In the genomic region with DNA sequence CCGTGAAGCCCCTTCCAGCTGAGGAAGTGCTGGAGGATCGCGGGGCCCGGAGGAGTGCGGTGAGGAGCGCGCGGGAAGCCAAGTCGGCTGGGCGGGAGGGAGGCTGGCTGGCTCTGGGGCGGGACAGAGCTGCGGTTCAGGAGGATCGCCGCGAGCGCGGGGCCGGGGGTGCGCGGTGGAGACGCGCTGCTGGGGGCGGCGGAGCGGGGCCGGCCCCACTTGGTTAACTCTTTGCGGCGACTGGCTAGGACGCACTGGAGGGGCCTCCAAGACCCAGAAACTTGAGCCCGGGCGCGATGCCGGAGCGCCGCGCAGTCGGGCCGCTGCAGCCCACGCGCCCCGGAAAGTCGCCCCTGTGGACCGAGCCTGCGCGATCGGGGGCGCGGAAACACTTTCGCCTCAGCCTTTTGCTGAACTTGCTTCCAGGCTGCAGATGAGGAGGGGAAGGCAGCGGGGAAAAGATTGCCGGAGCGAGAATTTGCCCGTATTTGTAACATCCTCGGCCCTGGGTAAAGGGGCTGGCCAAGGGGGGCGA, we compare ENCODE assay signal across 8 cellular contexts. TPM values are rescaled to one million over a fixed set of nuclear protein-coding genes. Genes with fewer than 3 reads are reported as not detected.
DNase-seq lines count a peak whose midpoint lies in the region; ATAC-seq and TF ChIP-seq lines count a peak whose summit lies in the region.

No MANE protein-coding gene starts in this region.

- H3K4me1 ChIP-seq in esophagus (ENCODE audit: control insufficient read depth in 2 of 2, insufficient read depth in 2 of 2, low read length in 1 of 2): peaks cover 0 to 3% of the 10 kb centered on the region in 2 donors
- peaks cover 15% of the 10 kb centered on the region for H3K4me1 ChIP-seq in upper lobe of right lung

- H3K27me3 ChIP-seq in esophagus (ENCODE audit: control insufficient read depth in 1 of 2, insufficient read depth in 2 of 2, low read length in 2 of 2) (no peaks in the 10 kb centered on the region), upper lobe of right lung (no peaks in the 10 kb centered on the region)

- intact Hi-C loops in upper lobe of right lung (cut with DNase I): no loop called here

- no peak for TF ChIP-seq CTCF in upper lobe of right lung (IDR thresholded peaks at IDR 0.05)

- H3K27ac ChIP-seq in esophagus (ENCODE audit: low read depth in 2 of 2, low read length in 1 of 2) (peak overlapping the region; percentile 78 to 92), upper lobe of right lung (peak overlapping the region; percentile 91)

- no peak overlapping the region for H3K27ac Mint-ChIP-seq in T-helper 17 cell

- peaks cover 63% of the 10 kb centered on the region for H3K27me3 Mint-ChIP-seq in T-helper 17 cell

- WGBS in esophagus, 2 donors: 0 to 1% methylated on average over 47 to 55 of the region's 55 CpGs

- DNase-seq in activated T-cell treated with anti-CD3 and anti-CD28 coated beads for 48 hours (ENCODE audit: low read depth) (peak; percentile 6), activated T-cell treated with anti-CD3 and anti-CD28 coated beads for 4 hours (no peak), T-helper 17 cell (no peak), mucosa of gallbladder (ENCODE audit: low spot score) (peak; percentile 11), upper lobe of right lung (peak; percentile 72), SHP77 treated with DMSO at 0.1 percent for 48 hours (lab: John Stamatoyannopoulos, UW) (no peak)

- peaks cover 2% of the 10 kb centered on the region for H3K36me3 Mint-ChIP-seq in T-helper 17 cell (ENCODE audit: low read depth)

- peaks cover 14% of the 10 kb centered on the region for H3K4me1 Mint-ChIP-seq in T-helper 17 cell

- H3K4me3 ChIP-seq in esophagus (ENCODE audit: low read depth in 1 of 2, low read length in 2 of 2): peak overlapping the region; percentile 60 to 68
- H3K4me3 ChIP-seq in upper lobe of right lung: peak overlapping the region; percentile 71

- peak overlapping the region; percentile 83 for H3K4me3 Mint-ChIP-seq in T-helper 17 cell

- no peaks in the 10 kb centered on the region for H3K36me3 ChIP-seq in esophagus (ENCODE audit: control insufficient read depth in 2 of 2, insufficient read depth in 2 of 2, low read length in 1 of 2)
- H3K36me3 ChIP-seq in upper lobe of right lung: no peaks in the 10 kb centered on the region

- ATAC-seq in HG02852 (IDR thresholded peaks at IDR 0.05; ENCODE audit: unreplicated experiment) (peak; percentile 38), T-helper 17 cell (peak; percentile 32), upper lobe of right lung (peak; percentile 23)

- H3K9me3 ChIP-seq in T-helper 17 cell (ENCODE audit: control insufficient read depth, low read length, poor library complexity, severe bottlenecking): no peaks in the 10 kb centered on the region
- no peaks in the 10 kb centered on the region for H3K9me3 ChIP-seq in esophagus (ENCODE audit: control insufficient read depth in 2 of 2, insufficient read depth in 1 of 2, low read depth in 1 of 2, low read length in 1 of 2)
- H3K9me3 ChIP-seq in upper lobe of right lung: no peaks in the 10 kb centered on the region

RNA-seq across cellular contexts. Expression of gene CYBRD1, which starts 0.6 kb away (rescaled TPM):
- 1 to 10 TPM in 1 of 2 donors, under 1 TPM in 1; 0.44 to 1.3 TPM for total RNA-seq in T-helper 17 cell
- polyA plus RNA-seq in esophagus: 10 to 100 TPM in 1 of 2 donors, 1 to 10 TPM in 1; 8.4 to 17.2 TPM
- 126 TPM for total RNA-seq in mucosa of gallbladder
- 313 TPM for total RNA-seq in upper lobe of right lung

Comparison
In these comparisons a context has a peak if more than half of its experiments do, and no peak if none do; other contexts are left out.
1. DNase-seq: peak in activated T-cell treated with anti-CD3 and anti-CD28 coated beads for 48 hours (single experiment), mucosa of gallbladder (single experiment) and upper lobe of right lung (single experiment); none in activated T-cell treated with anti-CD3 and anti-CD28 coated beads for 4 hours (single experiment), T-helper 17 cell (0 of 3) and SHP77 treated with DMSO at 0.1 percent for 48 hours (single experiment).
2. RNA of gene CYBRD1, which starts 0.6 kb away (total RNA-seq): 313 TPM in upper lobe of right lung (single experiment) and 126 TPM in mucosa of gallbladder (single experiment); 0.44 to 1.3 TPM in T-helper 17 cell; every median in the first group is over 10 times any median in the second.
3. Peak in every context shown above with its lines, with median percentiles within 50 percentile points of each other: ATAC-seq.